Comparison of ENCODE assay signal across 13 cellular contexts in genomic region chr14:20626274-20626673, GRCh38. TPM values are rescaled to one million over a fixed set of nuclear protein-coding genes. Genes with fewer than 3 reads are reported as not detected.
DNase-seq lines count a peak whose midpoint lies in the region; ATAC-seq and TF ChIP-seq lines count a peak whose summit lies in the region.
"Had no signal": no experiment of that assay in that cellular context is flagged by ENCODE, and none has a peak within 500 bp of the region (broad histone marks: within the 10 kb centered on the region; RNA-seq: fewer than 3 reads in every experiment).

No MANE protein-coding gene starts in this region.

- H3K9ac ChIP-seq in adipocyte (ENCODE audit: low read length) (no peak overlapping the region), mesenchymal stem cell (ENCODE audit: low read length) (no peak overlapping the region)

- peaks cover 0 to 92% (median 25%) of the 10 kb centered on the region in 7 donors for H3K27me3 ChIP-seq in heart right ventricle
- H3K27me3 ChIP-seq in right atrium auricular region: no peaks in the 10 kb centered on the region
- no peaks in the 10 kb centered on the region for H3K27me3 ChIP-seq in adipocyte (replicated peaks; ENCODE audit: control insufficient read depth, insufficient read depth, low read length)
- peaks cover 5 to 35% of the 10 kb centered on the region in 2 experiments for H3K27me3 ChIP-seq in mesenchymal stem cell (ENCODE audit: control insufficient read depth in 1 of 2, insufficient read depth in 1 of 2, low read length in 2 of 2)
- H3K27me3 ChIP-seq in tibial artery: peaks cover 0 to 5% of the 10 kb centered on the region in 2 donors
- H3K27me3 ChIP-seq: uterus had no signal

- no peak overlapping the region for H2BK15ac ChIP-seq in mesenchymal stem cell (ENCODE audit: low read depth, poor library complexity, severe bottlenecking)

- peak overlapping the region; percentile 0 for H3K4me2 ChIP-seq in mesenchymal stem cell (ENCODE audit: low read length, poor library complexity, severe bottlenecking)

- no peak overlapping the region for H2BK5ac ChIP-seq in mesenchymal stem cell (ENCODE audit: low read depth, low read length, poor library complexity, severe bottlenecking)

- DNase-seq in heart right ventricle (no peak), right atrium auricular region (ENCODE audit: low spot score) (no peak), adipocyte (ENCODE audit: low read depth) (no peak), mesenchymal stem cell (no peak), tibial artery (no peak)
- DNase-seq: effector CD8-positive, alpha-beta T cell; NCI-H146; PC-3; uterus had no signal

- H3K36me3 ChIP-seq in heart right ventricle (no peaks in the 10 kb centered on the region), right atrium auricular region (no peaks in the 10 kb centered on the region), adipocyte (ENCODE audit: control insufficient read depth, insufficient read depth, low read length, severe bottlenecking) (no peaks in the 10 kb centered on the region), mesenchymal stem cell (ENCODE audit: control insufficient read depth in 1 of 2, insufficient read depth in 2 of 2, low read depth in 1 of 2, low read length in 2 of 2) (no peaks in the 10 kb centered on the region), tibial artery (no peaks in the 10 kb centered on the region)
- H3K36me3 ChIP-seq: uterus had no signal

- H3K79me1 ChIP-seq in mesenchymal stem cell (replicated peaks; ENCODE audit: low read length, poor library complexity, severe bottlenecking): no peaks in the 10 kb centered on the region

- H3K9me3 ChIP-seq in heart right ventricle: peaks cover 0 to 11% (median 0%) of the 10 kb centered on the region in 11 donors
- no peaks in the 10 kb centered on the region for H3K9me3 ChIP-seq in right atrium auricular region
- H3K9me3 ChIP-seq in adipocyte (ENCODE audit: control insufficient read depth, low read length): no peaks in the 10 kb centered on the region
- no peaks in the 10 kb centered on the region for H3K9me3 ChIP-seq in mesenchymal stem cell (ENCODE audit: control insufficient read depth, low read length)
- no peaks in the 10 kb centered on the region for H3K9me3 ChIP-seq in tibial artery
- H3K9me3 ChIP-seq: uterus had no signal

- H3K4me1 ChIP-seq in heart right ventricle (peaks cover 0 to 66% (median 24%) of the 10 kb centered on the region in 9 donors), right atrium auricular region (peaks cover 0 to 46% of the 10 kb centered on the region in 2 donors), adipocyte (ENCODE audit: control insufficient read depth, insufficient read depth, low read length) (peaks cover 47% of the 10 kb centered on the region), mesenchymal stem cell (ENCODE audit: control insufficient read depth, insufficient read depth, low read depth, low read length) (peaks cover 14% of the 10 kb centered on the region), tibial artery (peaks cover 0 to 56% (median 30%) of the 10 kb centered on the region in 4 donors)

- no peak overlapping the region for H3K23ac ChIP-seq in mesenchymal stem cell (ENCODE audit: low read length in 2 of 2)

- H3K4me3 ChIP-seq in heart right ventricle (peak overlapping the region in 6 of 10 donors; percentile 7 to 46 (median 28)), right atrium auricular region (peak overlapping the region in 1 of 2 donors; percentile 18), adipocyte (ENCODE audit: low read length) (peak overlapping the region; percentile 79), mesenchymal stem cell (ENCODE audit: insufficient read depth in 1 of 2, low read depth in 1 of 2, low read length in 2 of 2) (peak overlapping the region in 1 of 2 experiments; percentile 81), tibial artery (peak overlapping the region; percentile 36 to 41)

- no peak overlapping the region for H4K91ac ChIP-seq in mesenchymal stem cell (ENCODE audit: low read length)

- H2BK12ac ChIP-seq in mesenchymal stem cell (ENCODE audit: low read length in 2 of 2): no peak overlapping the region

- intact Hi-C loops in heart right ventricle (cut with DNase I) (loop anchor here in 1 of 10 donors (5.0 kb wide), 1 partner anchor 56 kb away; the partner anchor contains the start of gene RNASE4), tibial artery (cut with DNase I; ENCODE audit: low total_unique reads) (loop anchor here (5.0 kb wide), 1 partner anchor 61 kb away; the partner anchor contains the start of gene ANG)

- H3K27ac ChIP-seq in heart right ventricle (no peak overlapping the region), right atrium auricular region (no peak overlapping the region), mesenchymal stem cell (ENCODE audit: low read length, poor library complexity, severe bottlenecking) (no peak overlapping the region), tibial artery (no peak overlapping the region)

- no peak overlapping the region for H3K14ac ChIP-seq in mesenchymal stem cell (ENCODE audit: low read length in 2 of 2)

- ATAC-seq in heart right ventricle (no peak), HG03439 (IDR thresholded peaks at IDR 0.05; ENCODE audit: unreplicated experiment) (no peak), GM21367 (IDR thresholded peaks at IDR 0.05; ENCODE audit: unreplicated experiment) (no peak), HG03460 (IDR thresholded peaks at IDR 0.05; ENCODE audit: unreplicated experiment) (no peak)
- ATAC-seq: PC-3 had no signal

- H2AFZ ChIP-seq in mesenchymal stem cell (ENCODE audit: low read depth, low read length): no peak overlapping the region

- H4K8ac ChIP-seq in mesenchymal stem cell (ENCODE audit: low read length): no peak overlapping the region

- H3K4ac ChIP-seq in mesenchymal stem cell (ENCODE audit: low read depth in 1 of 2, low read length in 2 of 2): no peak overlapping the region

- H2BK120ac ChIP-seq in mesenchymal stem cell (ENCODE audit: low read depth, low read length): no peak overlapping the region

- no peak overlapping the region for H2AK5ac ChIP-seq in mesenchymal stem cell (ENCODE audit: low read length, severe bottlenecking)

- 13 to 23% methylated on average over 12 of the region's 12 CpGs for whole genome bisulfite sequencing in heart right ventricle, 2 donors
- 28% methylated on average over 11 of the region's 12 CpGs for WGBS in mesenchymal stem cell

- TF ChIP-seq CTCF in heart right ventricle (IDR thresholded peaks at IDR 0.05) (no peak), right atrium auricular region (IDR thresholded peaks at IDR 0.05) (no peak), tibial artery (IDR thresholded peaks at IDR 0.05) (no peak)

- H3K18ac ChIP-seq in mesenchymal stem cell (ENCODE audit: low read depth in 1 of 2, low read length in 2 of 2): no peak overlapping the region

RNA-seq across cellular contexts. Expression of gene OR6S1, which starts 15.2 kb away (rescaled TPM):
- not detected for total RNA-seq in heart right ventricle
- not detected for polyA plus RNA-seq in heart right ventricle
- not detected for total RNA-seq in right atrium auricular region
- polyA plus RNA-seq in mesenchymal stem cell (2013, experiment 1 of 2): not detected
- polyA plus RNA-seq in mesenchymal stem cell (2013, experiment 2 of 2): not detected
- total RNA-seq: HT-29, PC-3, uterus had no signal

RNA-seq across cellular contexts. Expression of gene RNASE12, which starts 35.1 kb away (rescaled TPM):
- total RNA-seq in heart right ventricle: not detected
- not detected for polyA plus RNA-seq in heart right ventricle
- not detected for total RNA-seq in right atrium auricular region
- not detected for polyA plus RNA-seq in mesenchymal stem cell (2013, experiment 1 of 2)
- polyA plus RNA-seq in mesenchymal stem cell (2013, experiment 2 of 2): not detected
- total RNA-seq: HT-29, PC-3, uterus had no signal

RNA-seq across cellular contexts. Expression of gene RNASE11, which starts 38.5 kb away (rescaled TPM):
- total RNA-seq in heart right ventricle (not detected), right atrium auricular region (not detected)
- not detected for polyA plus RNA-seq in heart right ventricle
- polyA plus RNA-seq in mesenchymal stem cell (2013, experiment 1 of 2): not detected
- 0.07 TPM for polyA plus RNA-seq in mesenchymal stem cell (2013, experiment 2 of 2)
- total RNA-seq: HT-29, PC-3, uterus had no signal

RNA-seq across cellular contexts. Expression of gene RNASE4, which starts 58.1 kb away (rescaled TPM):
- total RNA-seq in heart right ventricle: 10 to 100 TPM in 2 of 10 donors, 1 to 10 TPM in 8; 2.3 to 13.6 (median 4.4) TPM
- polyA plus RNA-seq in heart right ventricle: 10 to 100 TPM; 11.2 to 16.2 TPM
- 10 to 100 TPM; 19.5 to 44.4 TPM for total RNA-seq in right atrium auricular region
- polyA plus RNA-seq in mesenchymal stem cell (2013, experiment 1 of 2): 13.8 TPM
- 15.4 TPM for polyA plus RNA-seq in mesenchymal stem cell (2013, experiment 2 of 2)
